8 cellular contexts compared by ENCODE assay signal in the genomic region with DNA sequence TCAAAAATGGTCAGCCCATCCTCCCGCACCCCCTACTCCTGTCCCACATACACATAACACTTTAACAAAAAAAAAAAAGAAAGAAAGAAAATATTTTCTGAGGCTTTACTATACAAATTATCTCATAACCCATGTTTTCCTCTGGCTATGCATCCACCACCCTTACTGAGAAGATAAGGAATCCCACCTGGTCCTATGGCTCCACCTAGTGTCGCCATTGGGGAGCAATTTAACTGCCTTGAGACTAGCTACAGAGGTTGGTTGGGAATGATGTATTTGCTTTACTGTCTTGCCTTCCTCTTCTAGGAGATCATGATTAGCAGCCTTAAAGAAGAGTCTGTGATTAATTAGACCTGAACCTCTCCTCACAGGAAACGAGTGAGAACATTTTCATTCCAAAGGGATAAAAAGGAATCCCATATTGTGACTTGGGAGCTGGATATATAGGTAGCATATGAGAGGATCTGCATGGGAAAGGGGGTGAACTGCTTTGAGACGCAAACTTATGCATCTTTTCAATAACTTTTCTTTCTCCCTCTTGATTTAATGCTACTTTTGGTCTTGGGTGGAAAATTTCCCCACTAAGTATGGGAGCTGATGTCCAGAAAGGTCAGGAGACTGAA.
DNase-seq lines count a peak whose midpoint lies in the region; ATAC-seq and TF ChIP-seq lines count a peak whose summit lies in the region.

No MANE protein-coding gene starts in this region.

- no peaks in the 10 kb centered on the region for H3K9me2 ChIP-seq in neural cell (ENCODE audit: insufficient read depth, low read length)

- 23 to 27% methylated on average over 4 of the region's 4 CpGs for WGBS in thyroid gland, 2 donors

- no peaks in the 10 kb centered on the region for H3K36me3 Mint-ChIP-seq in activated T-cell treated with anti-CD3 and anti-CD28 coated beads, Interleukin-2, amount 50 U/mL, for 24 hours (ENCODE audit: low read depth)

- H3K27me3 ChIP-seq in neural cell (ENCODE audit: insufficient read depth, low read depth, low read length) (no peaks in the 10 kb centered on the region), thyroid gland (no peaks in the 10 kb centered on the region)

- peaks cover 4% of the 10 kb centered on the region for H3K27me3 Mint-ChIP-seq in activated T-cell treated with anti-CD3 and anti-CD28 coated beads, Interleukin-2, amount 50 U/mL, for 24 hours

- no peak overlapping the region for H3K4me3 Mint-ChIP-seq in activated T-cell treated with anti-CD3 and anti-CD28 coated beads, Interleukin-2, amount 50 U/mL, for 24 hours

- DNase-seq in G401 (ENCODE audit: low spot score) (peak; percentile 60), OCI-M1 (lab: John Stamatoyannopoulos, UW) (peak; percentile 92), fibroblast of mammary gland (ENCODE audit: low read depth) (peak; percentile 83), thyroid gland (peak; percentile 66 to 76)
- peak; percentile 71 for DNase-seq in Jurkat, Clone E6-1 (ENCODE audit: low read depth, low spot score)
- DNase-seq in activated T-cell treated with anti-CD3 and anti-CD28 coated beads, Interleukin-2, amount 50 U/mL, for 24 hours = peak; percentile 57

- H3K27ac ChIP-seq in neural cell (ENCODE audit: low read length) = no peak overlapping the region
- H3K27ac ChIP-seq in thyroid gland = no peak overlapping the region

- in situ Hi-C loops in G401 (cut with HindIII; ENCODE audit: low sequenced_read_pairs) = no loop called here

- no peaks in the 10 kb centered on the region for H4K20me1 ChIP-seq in neural cell (ENCODE audit: insufficient read depth)

- ATAC-seq in GM21737 (IDR thresholded peaks at IDR 0.05; ENCODE audit: unreplicated experiment) = peak; percentile 94

- TF ChIP-seq RAD21 in neural cell (conservative IDR thresholded peaks at IDR 0.05) = peak; percentile 75

- no peaks in the 10 kb centered on the region for H3K4me1 Mint-ChIP-seq in activated T-cell treated with anti-CD3 and anti-CD28 coated beads, Interleukin-2, amount 50 U/mL, for 24 hours (ENCODE audit: low read depth)

- H3F3A ChIP-seq in neural cell (ENCODE audit: insufficient read depth, low read length, poor library complexity, severe bottlenecking) = no peaks in the 10 kb centered on the region

- TF ChIP-seq POLR2A in thyroid gland (IDR thresholded peaks at IDR 0.05) = no peak

- H3K4me3 ChIP-seq in Jurkat, Clone E6-1 (ENCODE audit: low read length) = no peak overlapping the region
- H3K4me3 ChIP-seq in fibroblast of mammary gland (ENCODE audit: control insufficient read depth, low read depth, low read length) (no peak overlapping the region), neural cell (ENCODE audit: low read length) (no peak overlapping the region), thyroid gland (replicated peaks in 1 of 3) (no peak overlapping the region)

- no peak for TF ChIP-seq EP300 in neural cell (conservative IDR thresholded peaks at IDR 0.05; ENCODE audit: poor library complexity, severe bottlenecking)

- H2AFZ ChIP-seq in neural cell (ENCODE audit: low read depth, low read length) = no peak overlapping the region

- intact Hi-C loops in thyroid gland (cut with DNase I) = no loop called here

- TF ChIP-seq CTCF in fibroblast of mammary gland (conservative IDR thresholded peaks at IDR 0.05; ENCODE audit: control insufficient read depth, insufficient read depth, low read depth, low read length) = peak; percentile 99
- peak; percentile 72 for TF ChIP-seq CTCF in neural cell (IDR thresholded peaks at IDR 0.05; ENCODE audit: poor library complexity, severe bottlenecking)
- peak; percentile 36 to 87 (median 78) for TF ChIP-seq CTCF in thyroid gland (IDR thresholded peaks at IDR 0.05)

- no peak overlapping the region for H3K9ac ChIP-seq in neural cell (ENCODE audit: low read length)

- H3K36me3 ChIP-seq in neural cell (ENCODE audit: insufficient read depth, low read length) (no peaks in the 10 kb centered on the region), thyroid gland (no peaks in the 10 kb centered on the region)

- no peak overlapping the region for H3K27ac Mint-ChIP-seq in activated T-cell treated with anti-CD3 and anti-CD28 coated beads, Interleukin-2, amount 50 U/mL, for 24 hours

- no peaks in the 10 kb centered on the region for H3K4me1 ChIP-seq in thyroid gland

- H3K79me2 ChIP-seq in neural cell (replicated peaks; ENCODE audit: insufficient read depth, low read length) = no peaks in the 10 kb centered on the region

- no peaks in the 10 kb centered on the region for H3K9me3 Mint-ChIP-seq in activated T-cell treated with anti-CD3 and anti-CD28 coated beads, Interleukin-2, amount 50 U/mL, for 24 hours

- H3K9me3 ChIP-seq in neural cell (ENCODE audit: low read length) (no peaks in the 10 kb centered on the region), thyroid gland (no peaks in the 10 kb centered on the region)

- H3K4me2 ChIP-seq in neural cell (ENCODE audit: low read length) = no peak overlapping the region

TF ChIP-seq in neural cell, 6 proteins besides CTCF, POLR2A, EP300 and RAD21:
- TF ChIP-seq MXI1 (conservative IDR thresholded peaks at IDR 0.05; ENCODE audit: poor library complexity, severe bottlenecking) (no peak), POLR2AphosphoS5 (IDR thresholded peaks at IDR 0.05) (no peak), EZH2 (IDR thresholded peaks at IDR 0.05; ENCODE audit: borderline replicate concordance, insufficient read depth, low read length, poor library complexity, severe bottlenecking) (no peak), TAF1 (IDR thresholded peaks at IDR 0.05; ENCODE audit: low read depth) (no peak), SMC3 (conservative IDR thresholded peaks at IDR 0.05; ENCODE audit: poor library complexity) (peak; percentile 70)
- TF ChIP-seq, protein P1, sequence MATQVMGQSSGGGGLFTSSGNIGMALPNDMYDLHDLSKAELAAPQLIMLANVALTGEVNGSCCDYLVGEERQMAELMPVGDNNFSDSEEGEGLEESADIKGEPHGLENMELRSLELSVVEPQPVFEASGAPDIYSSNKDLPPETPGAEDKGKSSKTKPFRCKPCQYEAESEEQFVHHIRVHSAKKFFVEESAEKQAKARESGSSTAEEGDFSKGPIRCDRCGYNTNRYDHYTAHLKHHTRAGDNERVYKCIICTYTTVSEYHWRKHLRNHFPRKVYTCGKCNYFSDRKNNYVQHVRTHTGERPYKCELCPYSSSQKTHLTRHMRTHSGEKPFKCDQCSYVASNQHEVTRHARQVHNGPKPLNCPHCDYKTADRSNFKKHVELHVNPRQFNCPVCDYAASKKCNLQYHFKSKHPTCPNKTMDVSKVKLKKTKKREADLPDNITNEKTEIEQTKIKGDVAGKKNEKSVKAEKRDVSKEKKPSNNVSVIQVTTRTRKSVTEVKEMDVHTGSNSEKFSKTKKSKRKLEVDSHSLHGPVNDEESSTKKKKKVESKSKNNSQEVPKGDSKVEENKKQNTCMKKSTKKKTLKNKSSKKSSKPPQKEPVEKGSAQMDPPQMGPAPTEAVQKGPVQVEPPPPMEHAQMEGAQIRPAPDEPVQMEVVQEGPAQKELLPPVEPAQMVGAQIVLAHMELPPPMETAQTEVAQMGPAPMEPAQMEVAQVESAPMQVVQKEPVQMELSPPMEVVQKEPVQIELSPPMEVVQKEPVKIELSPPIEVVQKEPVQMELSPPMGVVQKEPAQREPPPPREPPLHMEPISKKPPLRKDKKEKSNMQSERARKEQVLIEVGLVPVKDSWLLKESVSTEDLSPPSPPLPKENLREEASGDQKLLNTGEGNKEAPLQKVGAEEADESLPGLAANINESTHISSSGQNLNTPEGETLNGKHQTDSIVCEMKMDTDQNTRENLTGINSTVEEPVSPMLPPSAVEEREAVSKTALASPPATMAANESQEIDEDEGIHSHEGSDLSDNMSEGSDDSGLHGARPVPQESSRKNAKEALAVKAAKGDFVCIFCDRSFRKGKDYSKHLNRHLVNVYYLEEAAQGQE (IDR thresholded peaks at IDR 0.05; ENCODE audit: borderline replicate concordance) = no peak
